Comparison of ENCODE assay signal across 16 cellular contexts in the genomic region with DNA sequence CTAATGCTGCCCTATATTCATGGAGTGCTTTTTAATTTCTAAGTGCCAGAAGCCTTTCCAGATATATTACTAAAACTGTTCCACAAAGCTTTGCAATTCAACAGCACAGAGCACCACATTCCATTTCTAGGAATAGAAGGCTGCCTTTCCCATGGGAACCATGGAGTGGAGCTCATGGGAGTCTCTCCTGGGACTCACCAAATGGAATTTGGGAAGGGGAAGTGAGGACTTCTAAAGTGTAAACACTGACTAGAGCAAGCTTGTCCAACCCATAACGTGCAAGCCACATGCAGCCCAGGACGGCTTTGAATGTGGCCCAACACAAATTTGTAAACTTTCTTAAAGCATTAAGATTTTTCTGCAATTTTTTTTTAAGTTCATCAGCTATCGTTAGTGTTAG.
DNase-seq lines count a peak whose midpoint lies in the region; ATAC-seq, FAIRE-seq and TF ChIP-seq lines count a peak whose summit lies in the region.
"Had no signal": no experiment of that assay in that cellular context is flagged by ENCODE, and none has a peak within 500 bp of the region (broad histone marks: within the 10 kb centered on the region; RNA-seq: fewer than 3 reads in every experiment).

No MANE protein-coding gene starts in this region.

- peaks cover 12% of the 10 kb centered on the region for H3K4me1 ChIP-seq in mesendoderm (ENCODE audit: control insufficient read depth, low read depth, low read length)
- H3K4me1 ChIP-seq: A549, vagina had no signal

- H2AK5ac ChIP-seq in mesendoderm (ENCODE audit: low read length): no peak overlapping the region

- CTCF ChIA-PET in HEK293T (lab: Yijun Ruan, JAX): interaction anchor here (0.6 kb wide), 1 partner anchor 1433 kb away, joined by 9 read pairs; no protein-coding TSS in a partner anchor

- peak overlapping the region; percentile 38 for H2BK5ac ChIP-seq in mesendoderm (ENCODE audit: low read length)

- H2BK120ac ChIP-seq in mesendoderm (ENCODE audit: low read depth, low read length): no peak overlapping the region

- no peak overlapping the region for H3K23ac ChIP-seq in mesendoderm (ENCODE audit: low read length)

- peak; percentile 52 for DNase-seq in NCI-H82 (lab: John Stamatoyannopoulos, UW)
- no peak for DNase-seq in NCI-H82 treated with DMSO at 0.1 percent for 48 hours (lab: John Stamatoyannopoulos, UW; ENCODE audit: unreplicated experiment)
- DNase-seq in HEK293T (ENCODE audit: extremely low spot score): peak; percentile 10
- peak; percentile 8 for DNase-seq in cerebellar cortex (ENCODE audit: low spot score)
- peak; percentile 90 for DNase-seq in mesendoderm
- DNase-seq in foreskin melanocyte: no peak
- no peak for DNase-seq in frontal cortex (ENCODE audit: low spot score in 2 of 2)
- DNase-seq: activated naive CD4-positive, alpha-beta T cell treated with Interleukin-2 at 50 U/mL for 16 hours; CD4-positive, alpha-beta memory T cell; hypothalamus; NCI-H2029; NCI-H524; occipital lobe had no signal

- H3K27me3 ChIP-seq in mesendoderm (ENCODE audit: insufficient read depth, low read length, poor library complexity): no peaks in the 10 kb centered on the region
- H3K27me3 ChIP-seq: vagina had no signal

- WGBS in mesendoderm (ENCODE audit: extremely low coverage, insufficient coverage, low lambda C conversion rate): no CpG with 5 or more reads among the region's 3 CpGs

- H3K9ac ChIP-seq in mesendoderm (ENCODE audit: low read length): no peak overlapping the region

- H3K18ac ChIP-seq in mesendoderm (ENCODE audit: low read length): peak overlapping the region; percentile 80

- H2BK15ac ChIP-seq in mesendoderm (replicated peaks; ENCODE audit: low read depth): no peak overlapping the region

- H3K36me3 ChIP-seq in mesendoderm (ENCODE audit: control insufficient read depth, insufficient read depth, low read length): no peaks in the 10 kb centered on the region

- H3K4me2 ChIP-seq in mesendoderm (ENCODE audit: low read length): no peak overlapping the region
- H3K4me2 ChIP-seq: A549 had no signal

- POLR2A ChIA-PET in HEK293T (lab: Yijun Ruan, JAX): no interaction called here

- H4K8ac ChIP-seq in mesendoderm (ENCODE audit: low read depth, low read length): no peak overlapping the region

- no peak overlapping the region for H3K4ac ChIP-seq in mesendoderm (ENCODE audit: low read depth, low read length)

- ATAC-seq in GM18502 (IDR thresholded peaks at IDR 0.05; ENCODE audit: poor library complexity, unreplicated experiment): no peak

- no peak overlapping the region for H3K27ac ChIP-seq in mesendoderm (ENCODE audit: low read depth, low read length)
- H3K27ac ChIP-seq: A549, vagina had no signal

- no peak overlapping the region for H4K5ac ChIP-seq in mesendoderm (ENCODE audit: low read length)

- no peak for FAIRE-seq in frontal cortex (lab: Jason Lieb, UNC)
- FAIRE-seq: A549 had no signal

- H3K79me2 ChIP-seq in mesendoderm (ENCODE audit: control insufficient read depth, insufficient read depth, low read length): no peaks in the 10 kb centered on the region

- no peak overlapping the region for H3K4me3 ChIP-seq in mesendoderm (ENCODE audit: low read length)
- H3K4me3 ChIP-seq: A549, vagina had no signal

- H3K79me1 ChIP-seq in mesendoderm (ENCODE audit: low read length): no peaks in the 10 kb centered on the region

- H3K56ac ChIP-seq in mesendoderm (ENCODE audit: low read length): peak overlapping the region; percentile 69

TF ChIP-seq in HEK293T, 16 proteins besides CTCF, POLR2A, EP300 and RAD21:
- no peak for TF ChIP-seq ZNF384 (IDR thresholded peaks at IDR 0.05)

Comparison
In these comparisons a context has a peak if more than half of its experiments do, and no peak if none do; other contexts are left out.
1. DNase-seq: peak in NCI-H82 (single experiment), HEK293T (single experiment), cerebellar cortex (single experiment) and mesendoderm (single experiment); none in NCI-H82 treated with DMSO at 0.1 percent for 48 hours (single experiment), foreskin melanocyte (single experiment) and frontal cortex (0 of 2).